12 cellular contexts compared by ENCODE assay signal in genomic region chr17:10021239-10021638, GRCh38.
DNase-seq lines count a peak whose midpoint lies in the region; ATAC-seq and TF ChIP-seq lines count a peak whose summit lies in the region.
"Had no signal": no experiment of that assay in that cellular context is flagged by ENCODE, and none has a peak within 500 bp of the region (broad histone marks: within the 10 kb centered on the region; RNA-seq: fewer than 3 reads in every experiment).

No MANE protein-coding gene starts in this region.

- peaks cover 91 to 100% (median 99%) of the 10 kb centered on the region in 10 experiments for H3K4me1 ChIP-seq in BLaER1 treated with 17β-estradiol and CSF1 and Interleukin-3, amounts not matched to agents 10 nM and 100 nM
- H3K4me1 ChIP-seq in neutrophil (ENCODE audit: control insufficient read depth in 1 of 2, insufficient read depth in 1 of 2, low read depth in 1 of 2, low read length in 1 of 2): peaks cover 61 to 66% of the 10 kb centered on the region in 2 experiments
- no peaks in the 10 kb centered on the region for H3K4me1 ChIP-seq in SJCRH30
- H3K4me1 ChIP-seq: ascending aorta had no signal

- no peak overlapping the region for H3K4me3 ChIP-seq in BLaER1 treated with 17β-estradiol and CSF1 and Interleukin-3, amounts not matched to agents 10 nM and 100 nM
- H3K4me3 ChIP-seq in neutrophil (ENCODE audit: low read depth in 1 of 2, low read length in 1 of 2) (peak overlapping the region; percentile 21 to 49), SJCRH30 (no peak overlapping the region)
- H3K4me3 ChIP-seq: ascending aorta, vagina had no signal

- peak overlapping the region; percentile 43 to 88 (median 78); a peak in 17 of 22 replicates for H3K9ac ChIP-seq in BLaER1 treated with 17β-estradiol and CSF1 and Interleukin-3, amounts not matched to agents 10 nM and 100 nM
- H3K9ac ChIP-seq: KMS-11 had no signal

- intact Hi-C loops in cardiac septum (cut with DNase I): no loop called here

- peak; percentile 9 for DNase-seq in SKM-1 (lab: John Stamatoyannopoulos, UW; ENCODE audit: unreplicated experiment)
- DNase-seq in cardiac septum (ENCODE audit: low spot score): peak; percentile 90
- no peak for DNase-seq in iPS-NIHi7 (ENCODE audit: extremely low spot score)
- DNase-seq in Ammon's horn (ENCODE audit: low spot score): no peak
- DNase-seq in SJCRH30: no peak
- DNase-seq: activated CD8-positive, alpha-beta memory T cell treated with anti-CD3 and anti-CD28 coated beads, Interleukin-2, amount 50 U/mL, for 4 hours had no signal

- H3K36me3 ChIP-seq in BLaER1 treated with 17β-estradiol and CSF1 and Interleukin-3, amounts not matched to agents 10 nM and 100 nM: peaks cover 33 to 98% (median 84%) of the 10 kb centered on the region in 11 experiments
- H3K36me3 ChIP-seq in neutrophil (peaks cover under 1% of the 10 kb centered on the region), SJCRH30 (no peaks in the 10 kb centered on the region)
- H3K36me3 ChIP-seq: ascending aorta, vagina had no signal

- H3K27ac ChIP-seq in BLaER1 treated with 17β-estradiol and CSF1 and Interleukin-3, amounts not matched to agents 10 nM and 100 nM: peak overlapping the region; percentile 76 to 99 (median 90); a peak in 20 of 22 replicates
- H3K27ac ChIP-seq in neutrophil (peak overlapping the region; percentile 88), SJCRH30 (no peak overlapping the region)
- H3K27ac ChIP-seq: ascending aorta, KMS-11, vagina had no signal

- no peaks in the 10 kb centered on the region for H3K27me3 ChIP-seq in BLaER1 treated with 17β-estradiol and CSF1 and Interleukin-3, amounts not matched to agents 10 nM and 100 nM
- H3K27me3 ChIP-seq in neutrophil (no peaks in the 10 kb centered on the region), SJCRH30 (no peaks in the 10 kb centered on the region)
- H3K27me3 ChIP-seq: ascending aorta, vagina had no signal

- H3K4me2 ChIP-seq in BLaER1 treated with 17β-estradiol and CSF1 and Interleukin-3, amounts not matched to agents 10 nM and 100 nM: peak overlapping the region; percentile 75 to 99 (median 91)
- H3K4me2 ChIP-seq: KMS-11 had no signal

- peaks cover 0 to 91% (median 60%) of the 10 kb centered on the region in 11 experiments; a peak in 14 of 22 replicates for H4K20me1 ChIP-seq in BLaER1 treated with 17β-estradiol and CSF1 and Interleukin-3, amounts not matched to agents 10 nM and 100 nM

- H3K9me3 ChIP-seq in BLaER1 treated with 17β-estradiol and CSF1 and Interleukin-3, amounts not matched to agents 10 nM and 100 nM (replicated peaks in 1 of 11): no peaks in the 10 kb centered on the region; a peak in 1 of 22 replicates
- H3K9me3 ChIP-seq in neutrophil: no peaks in the 10 kb centered on the region
- no peaks in the 10 kb centered on the region for H3K9me3 ChIP-seq in SJCRH30 (replicated peaks)
- H3K9me3 ChIP-seq: ascending aorta, vagina had no signal

- no peak for ATAC-seq in GM21529 (IDR thresholded peaks at IDR 0.05; ENCODE audit: unreplicated experiment)

- no peak for TF ChIP-seq CTCF in neutrophil (IDR thresholded peaks at IDR 0.05)

Comparison
In these comparisons a context has a peak if more than half of its experiments do, and no peak if none do; other contexts are left out.
1. H3K4me3 ChIP-seq: peak in neutrophil (2 of 2); none in BLaER1 treated with 17β-estradiol and CSF1 and Interleukin-3, amounts not matched to agents 10 nM and 100 nM (0 of 10) and SJCRH30 (single experiment).
2. DNase-seq: peak in SKM-1 (single experiment) and cardiac septum (single experiment); none in iPS-NIHi7 (single experiment), Ammon's horn (single experiment) and SJCRH30 (0 of 2).